ENCODE assay signal across 2 cellular contexts in genomic region chr1:3747903-3748302, GRCh38.
A peak's percentile ranks its signal among the peaks of the same experiment; 100 is the strongest.
TF ChIP-seq lines count a peak whose summit lies in the region.

No MANE protein-coding gene starts in this region.

TF ChIP-seq in GM23338, 12 proteins besides CTCF, POLR2A, EP300 and RAD21:
- TF ChIP-seq STAT1 (IDR thresholded peaks at IDR 0.05; ENCODE audit: unreplicated experiment) (no peak), ZNF114 (CRISPR knock-in tag; IDR thresholded peaks at IDR 0.05) (no peak), POLR2AphosphoS5 (IDR thresholded peaks at IDR 0.05; ENCODE audit: low read depth) (no peak), ZNF462 (CRISPR knock-in tag; IDR thresholded peaks at IDR 0.05) (no peak), CREB1 (CRISPR knock-in tag; IDR thresholded peaks at IDR 0.05; ENCODE audit: low read depth) (no peak), ETS1 (IDR thresholded peaks at IDR 0.05) (no peak), REST (IDR thresholded peaks at IDR 0.05; ENCODE audit: unreplicated experiment) (no peak), EZH2phosphoT487 (IDR thresholded peaks at IDR 0.05; ENCODE audit: unreplicated experiment) (no peak), ZNF331 (CRISPR knock-in tag; IDR thresholded peaks at IDR 0.05; ENCODE audit: low read depth) (no peak), EZH2 (IDR thresholded peaks at IDR 0.05; ENCODE audit: low read depth, unreplicated experiment) (no peak), NANOG (IDR thresholded peaks at IDR 0.05; ENCODE audit: borderline replicate concordance) (no peak), JUNB (IDR thresholded peaks at IDR 0.05; ENCODE audit: unreplicated experiment) (no peak)

TF ChIP-seq in K562, 482 proteins besides CTCF, POLR2A, EP300 and RAD21:
- no peak for TF ChIP-seq NR2C2 (CRISPR knock-in tag; IDR thresholded peaks at IDR 0.05)
- no peak for TF ChIP-seq NR2C2 (tag; IDR thresholded peaks at IDR 0.05)
- 0 out of 2 replicates have a peak, but pooled peaks have one; percentile 15 for TF ChIP-seq MAX (CRISPR knock-in tag; IDR thresholded peaks at IDR 0.05)
